1 cellular context compared by ENCODE assay signal in the genomic region with DNA sequence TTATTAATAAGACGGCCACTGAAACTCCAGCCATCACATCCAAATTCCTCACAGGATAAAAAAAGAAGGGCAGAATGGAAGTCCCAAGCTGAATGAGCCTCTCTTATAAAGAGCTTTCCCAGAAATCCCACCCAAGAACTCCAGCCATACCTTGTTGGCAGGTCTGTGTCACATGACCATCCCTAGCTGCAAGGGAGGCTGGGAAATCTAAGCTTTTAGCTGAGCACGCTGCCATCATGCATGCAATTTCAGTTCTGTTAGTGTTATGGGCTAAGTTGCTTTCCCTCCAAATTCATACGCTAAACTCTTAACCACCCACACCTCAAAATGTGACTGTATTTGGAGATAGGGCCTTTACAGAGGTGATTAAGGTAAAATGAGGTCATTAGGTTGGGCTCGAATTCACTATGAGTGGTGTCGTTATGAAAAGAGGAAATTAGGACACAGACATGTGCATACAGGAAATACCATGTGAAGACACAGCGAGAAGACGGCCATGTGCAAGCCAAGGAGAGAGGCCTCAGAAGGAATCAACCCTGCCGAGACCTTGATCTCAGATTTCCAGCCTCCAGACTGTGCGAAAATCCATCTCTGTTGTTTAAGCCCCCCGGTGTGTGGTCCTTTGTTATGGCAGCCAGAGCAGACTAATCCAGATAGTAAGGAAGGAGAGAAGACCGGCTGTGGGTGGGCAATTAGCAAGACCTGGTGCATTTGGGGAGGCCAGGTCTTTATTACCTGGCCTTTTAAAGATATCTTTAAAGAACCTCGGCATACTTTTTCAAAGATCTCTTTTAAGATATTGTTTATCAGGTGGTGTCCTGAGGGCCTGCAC.
A peak's percentile ranks its signal among the peaks of the same experiment; 100 is the strongest.
TF ChIP-seq lines count a peak whose summit lies in the region.

No MANE protein-coding gene starts in this region.

TF ChIP-seq in K562, 482 proteins besides CTCF, POLR2A, EP300 and RAD21 (continued from another document):
- TF ChIP-seq TFE3 (CRISPR knock-in tag; IDR thresholded peaks at IDR 0.05) (peak; percentile 62), USF2 (CRISPR knock-in tag; IDR thresholded peaks at IDR 0.05) (peak; percentile 59), ZNF589 (CRISPR knock-in tag; IDR thresholded peaks at IDR 0.05; ENCODE audit: low read depth) (no peak), RAD51 (IDR thresholded peaks at IDR 0.05; ENCODE audit: borderline replicate concordance, low read depth) (peak; percentile 41; the same call in 1 of the 2 replicates), CBX3 (IDR thresholded peaks at IDR 0.05; ENCODE audit: borderline replicate concordance in 1 of 2, low read length in 2 of 2) (peak in 1 of 2 experiments; percentile 69; a peak in 1 of 3 replicates)
TF ChIP-seq in K562: peak in this region for 6.
